10 cellular contexts compared by ENCODE assay signal in the genomic region with DNA sequence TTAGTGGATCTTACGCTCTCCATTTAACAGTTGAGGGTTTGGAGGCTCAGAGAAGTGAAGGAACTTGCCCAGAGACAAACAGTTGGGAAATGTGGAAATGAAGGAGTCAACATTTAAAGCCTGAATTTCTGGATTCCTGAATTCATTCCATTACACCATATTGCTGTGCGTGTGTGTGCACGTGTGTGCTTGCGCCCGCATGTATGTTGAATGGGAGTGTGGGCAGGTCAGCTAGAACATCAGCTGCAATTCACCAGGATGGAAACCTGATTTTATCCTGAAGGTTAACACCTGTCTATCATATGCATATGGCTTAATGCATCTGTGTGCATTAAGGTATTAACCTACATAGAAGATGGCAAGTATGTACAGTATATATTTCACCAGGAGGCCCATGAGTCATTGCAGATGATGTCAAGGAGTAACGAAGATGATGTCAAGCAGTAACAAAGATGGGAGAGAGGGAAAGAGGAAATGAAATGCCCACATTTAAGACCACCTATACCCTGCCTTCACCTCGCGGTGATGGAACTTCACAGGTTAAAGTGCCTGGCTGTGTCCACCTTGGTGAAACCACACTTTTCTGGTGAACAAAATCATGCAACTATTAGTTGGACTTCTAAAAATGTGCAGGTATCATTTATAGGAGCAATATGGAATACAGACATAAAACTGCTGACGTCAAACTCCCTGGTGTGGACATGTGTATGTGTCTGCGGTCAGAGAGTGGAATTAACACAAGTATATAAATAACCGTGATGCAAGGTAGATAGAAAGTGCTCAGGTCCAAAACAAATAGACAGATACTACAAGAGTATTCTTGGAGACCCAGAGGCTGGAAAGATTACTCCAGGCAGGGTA. TPM values are rescaled to one million over a fixed set of nuclear protein-coding genes. Genes with fewer than 3 reads are reported as not detected.
DNase-seq lines count a peak whose midpoint lies in the region; ATAC-seq, FAIRE-seq and TF ChIP-seq lines count a peak whose summit lies in the region.
"Had no signal": no experiment of that assay in that cellular context is flagged by ENCODE, and none has a peak within 500 bp of the region (broad histone marks: within the 10 kb centered on the region; RNA-seq: fewer than 3 reads in every experiment).

No MANE protein-coding gene starts in this region.

- H3K79me1 ChIP-seq in H1 (ENCODE audit: low read depth, low read length) (no peaks in the 10 kb centered on the region), neuronal stem cell (ENCODE audit: low read depth, low read length) (no peaks in the 10 kb centered on the region)

- WGBS in H1 (ENCODE audit: extremely low coverage in 1 of 2, insufficient coverage in 1 of 2, insufficient read length in 1 of 2, insufficient replicate concordance in 2 of 2, low coverage in 1 of 2, low lambda C conversion rate in 2 of 2, missing lambda C conversion rate in 1 of 2), 2 experiments: 86% methylated on average over 11 of the region's 11 CpGs; no CpG with 5 or more reads in 1 of the 2 experiments
- WGBS in neuronal stem cell (ENCODE audit: extremely low coverage in 2 of 2, insufficient read length in 2 of 2, insufficient replicate concordance in 1 of 2), 2 donors: no CpG with 5 or more reads among the region's 11 CpGs

- H2BK12ac ChIP-seq in H1 (ENCODE audit: low read depth, low read length) (no peak overlapping the region), neuronal stem cell (ENCODE audit: low read length) (no peak overlapping the region)

- FAIRE-seq in H1 (lab: Jason Lieb, UNC): no peak

- H3K79me2 ChIP-seq in DOHH2 (ENCODE audit: control insufficient read depth, low read length): no peaks in the 10 kb centered on the region
- 0 out of 4 replicates have a peak, but pooled peaks cover 0 to 3% of the 10 kb centered on the region in 2 experiments for H3K79me2 ChIP-seq in H1 (ENCODE audit: control insufficient read depth in 1 of 2, insufficient read depth in 2 of 2, low read length in 2 of 2)

- H4K5ac ChIP-seq in H1 (ENCODE audit: insufficient read length, low read depth, low read length): no peak overlapping the region

- H3K4me3 ChIP-seq in DOHH2 (ENCODE audit: low read length): peak overlapping the region; percentile 75
- peak overlapping the region in 3 of 4 experiments; percentile 21 to 61 (median 38); a peak in 3 of 8 replicates for H3K4me3 ChIP-seq in H1 (ENCODE audit: extremely low read depth in 1 of 4, insufficient read depth in 2 of 4, low read depth in 3 of 4, low read length in 4 of 4)
- no peak overlapping the region for H3K4me3 ChIP-seq in neuronal stem cell (ENCODE audit: low read length in 2 of 2)

- H3K23ac ChIP-seq in H1 (ENCODE audit: insufficient read length) (no peak overlapping the region), neuronal stem cell (ENCODE audit: low read depth, low read length, poor library complexity) (no peak overlapping the region)

- H3K36me3 ChIP-seq in DOHH2 (ENCODE audit: control insufficient read depth, low read length): no peaks in the 10 kb centered on the region
- no peaks in the 10 kb centered on the region for H3K36me3 ChIP-seq in H1 (ENCODE audit: control insufficient read depth in 2 of 4, insufficient read depth in 4 of 4, low read length in 3 of 4)
- no peaks in the 10 kb centered on the region for H3K36me3 ChIP-seq in neuronal stem cell (replicated peaks in 1 of 2; ENCODE audit: control insufficient read depth in 2 of 2, insufficient read depth in 2 of 2, low read length in 2 of 2)

- H3K18ac ChIP-seq in H1 (ENCODE audit: extremely low read depth, low read length) (no peak overlapping the region), neuronal stem cell (ENCODE audit: low read length) (peak overlapping the region; percentile 24)

- no peak overlapping the region for H3K56ac ChIP-seq in H1 (replicated peaks; ENCODE audit: insufficient read length, low read depth, low read length)

- H3K9ac ChIP-seq in H1 (replicated peaks in 1 of 4; ENCODE audit: extremely low read depth in 1 of 4, low read depth in 3 of 4, low read length in 3 of 4): no peak overlapping the region
- H3K9ac ChIP-seq in neuronal stem cell (ENCODE audit: low read depth, low read length, poor library complexity): no peak overlapping the region

- H3K4me2 ChIP-seq in DOHH2 (ENCODE audit: low read length): peak overlapping the region; percentile 95
- H3K4me2 ChIP-seq in H1 (ENCODE audit: insufficient read depth in 1 of 2, low read depth in 2 of 2, low read length in 2 of 2): peak overlapping the region; percentile 85 to 88
- H3K4me2 ChIP-seq in neuronal stem cell (ENCODE audit: insufficient read depth, low read length, poor library complexity, severe bottlenecking): no peak overlapping the region

- no peak for TF ChIP-seq POLR2A in H1 (IDR thresholded peaks at IDR 0.05; ENCODE audit: control extremely low read depth in 1 of 2, low read depth in 2 of 2, low read length in 2 of 2)

- DNase-seq in NCI-H510A treated with DMSO at 0.1 percent for 48 hours (lab: John Stamatoyannopoulos, UW): peak; percentile 64
- DNase-seq in H1 (ENCODE audit: low read depth in 1 of 2, low spot score in 2 of 2): no peak
- no peak for DNase-seq in neuronal stem cell (ENCODE audit: low spot score)
- no peak for DNase-seq in OCI-M2 (lab: John Stamatoyannopoulos, UW; ENCODE audit: unreplicated experiment)
- DNase-seq in T-helper 9 cell: no peak
- DNase-seq: T1000 had no signal

- TF ChIP-seq RAD21 in H1 (IDR thresholded peaks at IDR 0.05 in 1 of 2, conservative IDR thresholded peaks at IDR 0.05 in 1 of 2; ENCODE audit: low read depth in 2 of 2, low read length in 2 of 2): no peak

- no peak overlapping the region for H2BK20ac ChIP-seq in H1 (ENCODE audit: low read length)

- peaks cover 23% of the 10 kb centered on the region for H3K4me1 ChIP-seq in DOHH2 (ENCODE audit: control insufficient read depth, low read length)
- peaks cover 0 to 11% (median 5%) of the 10 kb centered on the region in 4 experiments; a peak in 4 of 7 replicates for H3K4me1 ChIP-seq in H1 (replicated peaks in 1 of 4; ENCODE audit: control insufficient read depth in 3 of 4, insufficient read depth in 4 of 4, low read length in 3 of 4)
- peaks cover 4 to 5% of the 10 kb centered on the region in 2 donors for H3K4me1 ChIP-seq in neuronal stem cell (ENCODE audit: control insufficient read depth in 2 of 2, insufficient read depth in 1 of 2, low read depth in 1 of 2, low read length in 2 of 2)

- H3K27ac ChIP-seq in DOHH2 (ENCODE audit: low read depth, low read length) (no peak overlapping the region), H1 (ENCODE audit: low read depth, low read length) (no peak overlapping the region), neuronal stem cell (replicated peaks; ENCODE audit: low read length) (no peak overlapping the region)
- H3K27ac ChIP-seq: HL-60 had no signal

- no peak overlapping the region for H3K14ac ChIP-seq in H1 (ENCODE audit: insufficient read length)
- H3K14ac ChIP-seq in neuronal stem cell (ENCODE audit: low read length): no peak overlapping the region

- H4K20me1 ChIP-seq in DOHH2 (ENCODE audit: control insufficient read depth, insufficient read depth, low read depth, low read length) (no peaks in the 10 kb centered on the region), H1 (replicated peaks in 1 of 2; ENCODE audit: control insufficient read depth in 1 of 2, insufficient read depth in 2 of 2, low read length in 2 of 2) (no peaks in the 10 kb centered on the region)

- no peak overlapping the region for H2BK120ac ChIP-seq in H1 (replicated peaks; ENCODE audit: low read depth, low read length)
- no peak overlapping the region for H2BK120ac ChIP-seq in neuronal stem cell (ENCODE audit: low read depth, low read length)

- no peaks in the 10 kb centered on the region for H3F3A ChIP-seq in DOHH2 (ENCODE audit: control insufficient read depth, insufficient read depth)

- no peak for ATAC-seq in HG03432 (IDR thresholded peaks at IDR 0.05; ENCODE audit: unreplicated experiment)
- no peak for ATAC-seq in GM19328 (IDR thresholded peaks at IDR 0.05; ENCODE audit: unreplicated experiment)

- H3K23me2 ChIP-seq in H1 (ENCODE audit: low read depth, low read length): peaks cover 6% of the 10 kb centered on the region

- no peak for TF ChIP-seq EP300 in H1 (IDR thresholded peaks at IDR 0.05; ENCODE audit: borderline replicate concordance in 1 of 2, low read depth in 2 of 2, low read length in 2 of 2)

- H2AK5ac ChIP-seq in H1 (ENCODE audit: low read depth, low read length) (no peak overlapping the region), neuronal stem cell (ENCODE audit: low read depth, low read length) (no peak overlapping the region)

- H2BK15ac ChIP-seq in H1 (ENCODE audit: low read length): no peak overlapping the region
- H2BK15ac ChIP-seq in neuronal stem cell (ENCODE audit: low read length): no peak overlapping the region

- TF ChIP-seq CTCF in DOHH2 (IDR thresholded peaks at IDR 0.05; ENCODE audit: low read depth, low read length, poor library complexity, severe bottlenecking) (no peak), H1 (IDR thresholded peaks at IDR 0.05; ENCODE audit: control extremely low read depth in 1 of 3, insufficient read depth in 1 of 3, low read depth in 1 of 3, low read length in 3 of 3) (no peak)

- H3K4ac ChIP-seq in H1 (replicated peaks; ENCODE audit: insufficient read length, low read depth, low read length): no peak overlapping the region
- H3K4ac ChIP-seq in neuronal stem cell (ENCODE audit: low read length): no peak overlapping the region

- POLR2A ChIA-PET in H1 (lab: Charles Lee; ENCODE audit: partially characterized antibody): interaction anchor here (1.0 to 1.5 kb wide), 2 partner anchors 50 to 96 kb away, joined by 3 to 4 read pairs; a partner anchor contains a TSS

- CTCF ChIA-PET in H1 (lab: Charles Lee; ENCODE audit: partially characterized antibody): interaction anchor here (1.1 kb wide), 1 partner anchor 23 kb away, joined by 3 read pairs; no protein-coding TSS in a partner anchor

- H4K8ac ChIP-seq in H1 (ENCODE audit: extremely low read depth, insufficient read depth, low read length) (no peak overlapping the region), neuronal stem cell (ENCODE audit: low read depth, low read length) (no peak overlapping the region)

- H2AFZ ChIP-seq in H1 (ENCODE audit: low read length) (peak overlapping the region; percentile 43; the same call in 1 of the 2 replicates), neuronal stem cell (ENCODE audit: low read length) (peak overlapping the region; percentile 68)

- H3K9me2 ChIP-seq in DOHH2 (replicated peaks; ENCODE audit: control insufficient read depth, low read length): no peaks in the 10 kb centered on the region

- H2BK5ac ChIP-seq in H1 (ENCODE audit: low read depth, low read length) (no peak overlapping the region; the same call in 1 of the 2 replicates), neuronal stem cell (ENCODE audit: low read length) (no peak overlapping the region)

- H4K91ac ChIP-seq in H1 (replicated peaks; ENCODE audit: insufficient read length, low read length) (peak overlapping the region; percentile 38), neuronal stem cell (ENCODE audit: low read depth, low read length, poor library complexity) (no peak overlapping the region)

- H3K9me3 ChIP-seq in DOHH2 (ENCODE audit: control insufficient read depth, insufficient read depth, low read length): no peaks in the 10 kb centered on the region
- no peaks in the 10 kb centered on the region for H3K9me3 ChIP-seq in H1 (ENCODE audit: insufficient read depth in 2 of 2, low read depth in 1 of 2, low read length in 1 of 2)
- H3K9me3 ChIP-seq in neuronal stem cell (replicated peaks in 1 of 2; ENCODE audit: control insufficient read depth in 2 of 2, insufficient read depth in 1 of 2, low read depth in 1 of 2, low read length in 2 of 2): peaks cover 0 to 2% of the 10 kb centered on the region in 2 donors

- H3K27me3 ChIP-seq in DOHH2 (ENCODE audit: control insufficient read depth, low read length) (peaks cover 27% of the 10 kb centered on the region), H1 (replicated peaks in 1 of 4; ENCODE audit: control insufficient read depth in 3 of 4, extremely low read depth in 1 of 4, insufficient read depth in 3 of 4, low read length in 3 of 4) (peaks cover 16 to 42% (median 34%) of the 10 kb centered on the region in 4 experiments), neuronal stem cell (ENCODE audit: control insufficient read depth in 3 of 3, insufficient read depth in 3 of 3, low read depth in 1 of 3, low read length in 3 of 3) (peaks cover 9 to 50% (median 32%) of the 10 kb centered on the region in 3 experiments)

RNA-seq across cellular contexts. Expression of a gene that starts 0.8 kb away (rescaled TPM):
- 0.76 and 1.1 TPM in 2 replicates for total RNA-seq in H1 (2021; fragmentation: NEBNext Ultra II Directional; extraction: Animal tissue kit (Norgen Biotek cat#: 25700))
- polyA plus RNA-seq in H1 (2011; rRNA removed): 0.71 and 1.1 TPM in 2 replicates
- polyA plus RNA-seq in H1 (2011; cell fraction: cytosol; rRNA removed): 0.52 TPM
- polyA plus RNA-seq in H1 (2011; cell fraction: nucleus; rRNA removed): 0.30 TPM
- polyA plus RNA-seq in H1 (2012, experiment 1 of 2): 0.45 to 1.2 TPM (median 0.77 TPM) in 4 replicates
- 0.59 TPM for polyA plus RNA-seq in H1 (2012, experiment 2 of 2)
- 0.87 TPM for polyA plus RNA-seq in H1 (2013, experiment 1 of 2)
- polyA plus RNA-seq in H1 (2013, experiment 2 of 2): 0.79 TPM
- polyA minus RNA-seq in H1 (2011; rRNA and poly(A)+ RNA removed): 0.54 and 0.95 TPM in 2 replicates
- polyA minus RNA-seq in H1 (2011; cell fraction: cytosol; rRNA and poly(A)+ RNA removed): 1.5 TPM
- polyA minus RNA-seq in H1 (2011; cell fraction: nucleus; rRNA and poly(A)+ RNA removed): not detected
- polyA plus RNA-seq in neuronal stem cell (2013, experiment 1 of 2): 1.5 TPM
- 2.3 TPM for polyA plus RNA-seq in neuronal stem cell (2013, experiment 2 of 2)

RNA-seq across cellular contexts. Expression of a gene that starts 14.9 kb away (rescaled TPM):
- 9.9 and 10.9 TPM in 2 replicates for total RNA-seq in H1 (2021; fragmentation: NEBNext Ultra II Directional; extraction: Animal tissue kit (Norgen Biotek cat#: 25700))
- polyA plus RNA-seq in H1 (2011; rRNA removed): 2.9 and 6.1 TPM in 2 replicates
- 6.5 TPM for polyA plus RNA-seq in H1 (2011; cell fraction: cytosol; rRNA removed)
- 1.5 TPM for polyA plus RNA-seq in H1 (2011; cell fraction: nucleus; rRNA removed)
- polyA plus RNA-seq in H1 (2012, experiment 1 of 2): 9.3 to 16.4 TPM (median 11.3 TPM) in 4 replicates
- polyA plus RNA-seq in H1 (2012, experiment 2 of 2): 1.4 TPM
- 15.9 TPM for polyA plus RNA-seq in H1 (2013, experiment 1 of 2)
- 14.2 TPM for polyA plus RNA-seq in H1 (2013, experiment 2 of 2)
- 4.7 and 5.8 TPM in 2 replicates for polyA minus RNA-seq in H1 (2011; rRNA and poly(A)+ RNA removed)
- 4.5 TPM for polyA minus RNA-seq in H1 (2011; cell fraction: cytosol; rRNA and poly(A)+ RNA removed)
- polyA minus RNA-seq in H1 (2011; cell fraction: nucleus; rRNA and poly(A)+ RNA removed): 5.8 TPM
- polyA plus RNA-seq in neuronal stem cell (2013, experiment 1 of 2): 10.7 TPM
- polyA plus RNA-seq in neuronal stem cell (2013, experiment 2 of 2): 12.8 TPM

RNA-seq across cellular contexts. Expression of a gene that starts 49.9 kb away (rescaled TPM):
- 9.0 and 10.3 TPM in 2 replicates for total RNA-seq in H1 (2021; fragmentation: NEBNext Ultra II Directional; extraction: Animal tissue kit (Norgen Biotek cat#: 25700))
- 7.7 and 8.8 TPM in 2 replicates for polyA plus RNA-seq in H1 (2011; rRNA removed)
- 9.6 TPM for polyA plus RNA-seq in H1 (2011; cell fraction: cytosol; rRNA removed)
- 5.4 TPM for polyA plus RNA-seq in H1 (2011; cell fraction: nucleus; rRNA removed)
- polyA plus RNA-seq in H1 (2012, experiment 1 of 2): 7.8 to 9.9 TPM (median 8.5 TPM) in 4 replicates
- polyA plus RNA-seq in H1 (2012, experiment 2 of 2): 8.8 TPM
- 4.0 TPM for polyA plus RNA-seq in H1 (2013, experiment 1 of 2)
- 3.9 TPM for polyA plus RNA-seq in H1 (2013, experiment 2 of 2)
- polyA minus RNA-seq in H1 (2011; rRNA and poly(A)+ RNA removed): 4.7 and 5.7 TPM in 2 replicates
- 17.0 TPM for polyA minus RNA-seq in H1 (2011; cell fraction: cytosol; rRNA and poly(A)+ RNA removed)
- polyA minus RNA-seq in H1 (2011; cell fraction: nucleus; rRNA and poly(A)+ RNA removed): 3.7 TPM
- polyA plus RNA-seq in neuronal stem cell (2013, experiment 1 of 2): 6.9 TPM
- polyA plus RNA-seq in neuronal stem cell (2013, experiment 2 of 2): 6.6 TPM

Comparison
In these comparisons a context has a peak if more than half of its experiments do, and no peak if none do; other contexts are left out.
1. H3K4me3 ChIP-seq: peak in DOHH2 (single experiment) and H1 (3 of 4); none in neuronal stem cell (0 of 2).